Comparison of ENCODE assay signal across 8 cellular contexts in genomic region chr20:32207626-32208498, GRCh38. TPM values are rescaled to one million over a fixed set of nuclear protein-coding genes. Genes with fewer than 3 reads are reported as not detected.
DNase-seq lines count a peak whose midpoint lies in the region; ATAC-seq and TF ChIP-seq lines count a peak whose summit lies in the region.

TSS of gene PLAGL2 (minus strand) at chr20:32207743. CDS start at chr20:32202178, 5,565 bp downstream.
TSS of gene POFUT1 (plus strand) at chr20:32207880. CDS start at chr20:32207942, 62 bp downstream.

- TF ChIP-seq POLR2A in gastroesophageal sphincter (IDR thresholded peaks at IDR 0.05): peak; percentile 57 to 80
- peak; percentile 16 to 72 for TF ChIP-seq POLR2A in suprapubic skin (IDR thresholded peaks at IDR 0.05)

- H3K4me3 ChIP-seq in GM06990 (replicated peaks; ENCODE audit: low read depth, low read length): peak within 1 kb of the TSS; percentile 99
- peak within 1 kb of the TSS; percentile 99 for H3K4me3 ChIP-seq in HAP-1
- H3K4me3 ChIP-seq in gastroesophageal sphincter: peak within 1 kb of the TSS; percentile 91 to 94
- peak within 1 kb of the TSS; percentile 95 for H3K4me3 ChIP-seq in suprapubic skin

- H3K4me1 ChIP-seq in HAP-1 (peaks cover 28% of the 10 kb centered on the region), gastroesophageal sphincter (peaks cover 16 to 65% (median 37%) of the 10 kb centered on the region in 3 donors), suprapubic skin (peaks cover 64% of the 10 kb centered on the region)

- DNase-seq in GM06990 (ENCODE audit: extremely low read depth, insufficient read length): peak; percentile 92
- DNase-seq in HAP-1 (ENCODE audit: low spot score in 2 of 2): peak; percentile 86 to 92
- DNase-seq in M059J (ENCODE audit: low read depth): peak; percentile 87
- peak; percentile 88 for DNase-seq in SK-MEL-5 (ENCODE audit: low read depth, low spot score)
- DNase-seq in activated naive CD4-positive, alpha-beta T cell (lab: John Stamatoyannopoulos, UW): peak; percentile 68 to 87 (median 74)
- peak; percentile 87 for DNase-seq in occipital lobe (lab: John Stamatoyannopoulos, UW)
- peak; percentile 90 for DNase-seq in suprapubic skin (ENCODE audit: low spot score in 2 of 2)

- ATAC-seq in gastroesophageal sphincter: peak; percentile 99

- peak; percentile 28 for TF ChIP-seq CTCF in GM06990 (IDR thresholded peaks at IDR 0.05; ENCODE audit: insufficient read depth, low read length, poor library complexity, severe bottlenecking)
- peak in 2 of 4 experiments; percentile 15 to 61 for TF ChIP-seq CTCF in gastroesophageal sphincter (IDR thresholded peaks at IDR 0.05)
- peak in 1 of 2 donors; percentile 14 for TF ChIP-seq CTCF in suprapubic skin (IDR thresholded peaks at IDR 0.05)

- 0 to 7% methylated on average over 3 to 6 of the region's 74 CpGs for WGBS in gastroesophageal sphincter (ENCODE audit: low coverage in 1 of 2), 2 donors
- WGBS in suprapubic skin: 1% methylated on average over 22 of the region's 74 CpGs

- H3K9me3 ChIP-seq in HAP-1: no peaks in the 10 kb centered on the region
- H3K9me3 ChIP-seq in gastroesophageal sphincter: no peaks in the 10 kb centered on the region
- H3K9me3 ChIP-seq in suprapubic skin: no peaks in the 10 kb centered on the region

- H3K27ac ChIP-seq in gastroesophageal sphincter (peak within 1 kb of the TSS; percentile 72 to 94 (median 90)), suprapubic skin (peak within 1 kb of the TSS; percentile 95)

- H3K36me3 ChIP-seq in GM06990 (ENCODE audit: control insufficient read depth, insufficient read depth, low read length) (peaks cover 7% of the 10 kb centered on the region), HAP-1 (replicated peaks) (peaks cover 41% of the 10 kb centered on the region), gastroesophageal sphincter (peaks cover 0 to 28% of the 10 kb centered on the region in 2 donors), suprapubic skin (peaks cover 12% of the 10 kb centered on the region)

- H3K27me3 ChIP-seq in GM06990 (replicated peaks; ENCODE audit: control insufficient read depth, insufficient read depth, low read length) (no peaks in the 10 kb centered on the region), HAP-1 (ENCODE audit: low read depth) (no peaks in the 10 kb centered on the region), gastroesophageal sphincter (no peaks in the 10 kb centered on the region), suprapubic skin (no peaks in the 10 kb centered on the region)

- TF ChIP-seq EP300 in gastroesophageal sphincter (IDR thresholded peaks at IDR 0.05) (no peak), suprapubic skin (IDR thresholded peaks at IDR 0.05) (no peak)

- in situ Hi-C loops in HAP-1 (cut with MboI; ENCODE audit: low sequenced_read_pairs) (no loop called here), SK-MEL-5 (cut with HindIII; ENCODE audit: low pct_unique_long_range_greater_than_20kb, low sequenced_read_pairs) (no loop called here)

RNA-seq across cellular contexts. Expression of gene PLAGL2, which starts in this region (rescaled TPM):
- 6.2 and 7.7 TPM in 2 replicates for total RNA-seq in M059J (2014; rRNA removed; shearing (Covaris generic))
- 3.6 and 4.1 TPM in 2 replicates for total RNA-seq in SK-MEL-5 (2014; rRNA removed; shearing (Covaris generic))
- polyA plus RNA-seq in SK-MEL-5 (2015; cell fraction: cytosol; rRNA removed): 16.4 and 22.4 TPM in 2 replicates
- polyA plus RNA-seq in SK-MEL-5 (2015; cell fraction: nucleus; rRNA removed): 9.5 and 14.4 TPM in 2 replicates
- total RNA-seq in gastroesophageal sphincter (10 to 100 TPM in 1 of 4 donors, 1 to 10 TPM in 3; 5.8 to 11.0 (median 6.1) TPM), occipital lobe (1.2 TPM), suprapubic skin (10 to 100 TPM; 13.0 to 28.8 (median 20.4) TPM)

RNA-seq across cellular contexts. Expression of gene POFUT1, which starts in this region (rescaled TPM):
- 76.5 and 111 TPM in 2 replicates for total RNA-seq in M059J (2014; rRNA removed; shearing (Covaris generic))
- 56.1 and 58.0 TPM in 2 replicates for total RNA-seq in SK-MEL-5 (2014; rRNA removed; shearing (Covaris generic))
- 88.0 and 123 TPM in 2 replicates for polyA plus RNA-seq in SK-MEL-5 (2015; cell fraction: cytosol; rRNA removed)
- polyA plus RNA-seq in SK-MEL-5 (2015; cell fraction: nucleus; rRNA removed): 21.5 and 24.8 TPM in 2 replicates
- total RNA-seq in gastroesophageal sphincter (10 to 100 TPM; 28.8 to 42.4 (median 33.5) TPM), occipital lobe (18.1 TPM), suprapubic skin (10 to 100 TPM; 19.0 to 36.4 (median 24.1) TPM)

Comparison
In these comparisons a context has a peak if more than half of its experiments do, and no peak if none do; other contexts are left out.
1. Peak in every context shown above with its lines: DNase-seq, ATAC-seq, H3K4me3 ChIP-seq and H3K27ac ChIP-seq.